ENCODE assay signal across 1 cellular context in genomic region chr11:65781152-65781961, GRCh38.
A peak's percentile ranks its signal among the peaks of the same experiment; 100 is the strongest.
TF ChIP-seq lines count a peak whose summit lies in the region.

No MANE protein-coding gene starts in this region.

TF ChIP-seq in H1, 55 proteins besides CTCF, POLR2A, EP300 and RAD21 (continued from another document):
- TF ChIP-seq TEAD4 (IDR thresholded peaks at IDR 0.05; ENCODE audit: low read depth, low read length) (no peak), CREB1 (IDR thresholded peaks at IDR 0.05) (peak; percentile 25; the same call in 1 of the 2 replicates), ASH2L (IDR thresholded peaks at IDR 0.05; ENCODE audit: low read length) (no peak), RNF2 (IDR thresholded peaks at IDR 0.05; ENCODE audit: borderline replicate concordance, low read depth, low read length, missing control alignments, poor library complexity, severe bottlenecking) (peak; percentile 38), CHD1 (IDR thresholded peaks at IDR 0.05; ENCODE audit: low read depth, low read length) (no peak), YY1 (IDR thresholded peaks at IDR 0.05; ENCODE audit: low read depth, low read length) (0 out of 2 replicates have a peak, but pooled peaks have one; percentile 3), TBP (IDR thresholded peaks at IDR 0.05; ENCODE audit: low read depth, low read length) (peak; percentile 35; the same call in 1 of the 2 replicates), CBX5 (IDR thresholded peaks at IDR 0.05; ENCODE audit: low read depth, low read length) (no peak), EZH2 (IDR thresholded peaks at IDR 0.05; ENCODE audit: low read depth, low read length, severe bottlenecking) (no peak), JUN (IDR thresholded peaks at IDR 0.05; ENCODE audit: low read depth, low read length) (no peak), CBX8 (IDR thresholded peaks at IDR 0.05; ENCODE audit: borderline replicate concordance, low read depth, low read length) (no peak), KDM4A (IDR thresholded peaks at IDR 0.05; ENCODE audit: low read depth, low read length, severe bottlenecking) (no peak), MAFK (IDR thresholded peaks at IDR 0.05; ENCODE audit: low read depth, low read length) (no peak), ATF2 (IDR thresholded peaks at IDR 0.05; ENCODE audit: low read length) (no peak), RFX5 (IDR thresholded peaks at IDR 0.05; ENCODE audit: borderline replicate concordance, low read depth, low read length) (no peak), RBBP5 (IDR thresholded peaks at IDR 0.05; ENCODE audit: borderline replicate concordance, low read depth, low read length) (no peak), SAP30 (IDR thresholded peaks at IDR 0.05; ENCODE audit: insufficient read depth, insufficient replicate concordance, low read length) (no peak), KDM1A (IDR thresholded peaks at IDR 0.05; ENCODE audit: borderline replicate concordance, low read length) (no peak), NANOG (IDR thresholded peaks at IDR 0.05; ENCODE audit: insufficient read depth, low read depth, low read length, poor library complexity, severe bottlenecking) (no peak), POU5F1 (IDR thresholded peaks at IDR 0.05; ENCODE audit: low read depth, low read length) (no peak), TCF12 (IDR thresholded peaks at IDR 0.05; ENCODE audit: low read depth, low read length) (0 out of 2 replicates have a peak, but pooled peaks have one; percentile 25), SIX5 (IDR thresholded peaks at IDR 0.05; ENCODE audit: low read depth, low read length) (no peak), USF2 (IDR thresholded peaks at IDR 0.05; ENCODE audit: low read length) (no peak), CHD7 (IDR thresholded peaks at IDR 0.05; ENCODE audit: insufficient replicate concordance, low read length) (no peak), SP2 (IDR thresholded peaks at IDR 0.05; ENCODE audit: low read length) (no peak), BACH1 (IDR thresholded peaks at IDR 0.05; ENCODE audit: low read length) (0 out of 2 replicates have a peak, but pooled peaks have one; percentile 5), TAF1 (IDR thresholded peaks at IDR 0.05; ENCODE audit: low read depth, low read length) (peak; percentile 38; the same call in 1 of the 2 replicates), SP1 (IDR thresholded peaks at IDR 0.05; ENCODE audit: low read depth, low read length) (no peak), RXRA (IDR thresholded peaks at IDR 0.05; ENCODE audit: insufficient read depth, low read depth, low read length) (no peak), CTBP2 (IDR thresholded peaks at IDR 0.05; ENCODE audit: borderline replicate concordance, insufficient read depth, insufficient read length, low read length) (no peak), BCL11A (IDR thresholded peaks at IDR 0.05; ENCODE audit: low read depth in 2 of 2, low read length in 2 of 2) (no peak), CHD2 (IDR thresholded peaks at IDR 0.05; ENCODE audit: low read length) (no peak), SUZ12 (IDR thresholded peaks at IDR 0.05; ENCODE audit: low read length) (no peak), HDAC6 (IDR thresholded peaks at IDR 0.05; ENCODE audit: low read depth, low read length) (no peak), ZNF274 (IDR thresholded peaks at IDR 0.05; ENCODE audit: borderline replicate concordance, extremely low read depth, low read length) (no peak), SRF (IDR thresholded peaks at IDR 0.05; ENCODE audit: low read depth, low read length) (no peak), NRF1 (IDR thresholded peaks at IDR 0.05; ENCODE audit: low read depth, low read length) (no peak), E2F6 (IDR thresholded peaks at IDR 0.05) (peak; percentile 29; the same call in 1 of the 2 replicates), GABPA (IDR thresholded peaks at IDR 0.05; ENCODE audit: borderline replicate concordance, insufficient read depth, low read length) (no peak), HDAC2 (IDR thresholded peaks at IDR 0.05; ENCODE audit: borderline replicate concordance in 1 of 2, low read depth in 2 of 2, low read length in 2 of 2) (no peak), BRCA1 (IDR thresholded peaks at IDR 0.05; ENCODE audit: low read depth, low read length) (no peak), CEBPB (IDR thresholded peaks at IDR 0.05; ENCODE audit: low read depth, low read length) (no peak), TAF7 (optimal IDR thresholded peaks at IDR 0.05; ENCODE audit: borderline replicate concordance, low read depth, low read length) (peak; percentile 25), ATF3 (IDR thresholded peaks at IDR 0.05; ENCODE audit: insufficient read depth, low read depth, low read length) (no peak), SP4 (IDR thresholded peaks at IDR 0.05; ENCODE audit: low read length) (no peak), KDM5A (IDR thresholded peaks at IDR 0.05; ENCODE audit: low read length) (no peak)
